1 cellular context compared by ENCODE assay signal in the genomic region with DNA sequence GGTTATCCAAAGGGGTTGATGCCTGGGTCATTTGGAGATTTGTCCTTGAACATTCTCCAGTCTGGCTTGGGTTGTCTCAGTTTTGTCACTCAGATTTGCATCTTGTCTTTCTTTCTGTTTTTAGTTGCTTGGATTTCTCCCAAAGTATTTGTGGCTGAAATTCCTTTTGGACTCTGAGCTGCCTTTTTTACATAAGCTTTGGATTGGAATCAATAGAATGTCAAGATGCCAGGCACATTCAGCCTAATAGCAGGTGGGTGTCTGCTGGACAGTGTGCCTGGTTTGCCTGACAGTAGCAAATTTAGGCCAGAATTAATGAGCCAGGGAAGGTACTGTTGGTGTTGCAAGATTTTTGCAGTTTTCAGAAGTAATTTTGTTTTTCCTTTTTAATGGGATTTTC.
TF ChIP-seq lines count a peak whose summit lies in the region.

No MANE protein-coding gene starts in this region.

TF ChIP-seq in SK-N-SH, 30 proteins besides CTCF, POLR2A, EP300 and RAD21 (continued from another document):
- TF ChIP-seq, protein P1, sequence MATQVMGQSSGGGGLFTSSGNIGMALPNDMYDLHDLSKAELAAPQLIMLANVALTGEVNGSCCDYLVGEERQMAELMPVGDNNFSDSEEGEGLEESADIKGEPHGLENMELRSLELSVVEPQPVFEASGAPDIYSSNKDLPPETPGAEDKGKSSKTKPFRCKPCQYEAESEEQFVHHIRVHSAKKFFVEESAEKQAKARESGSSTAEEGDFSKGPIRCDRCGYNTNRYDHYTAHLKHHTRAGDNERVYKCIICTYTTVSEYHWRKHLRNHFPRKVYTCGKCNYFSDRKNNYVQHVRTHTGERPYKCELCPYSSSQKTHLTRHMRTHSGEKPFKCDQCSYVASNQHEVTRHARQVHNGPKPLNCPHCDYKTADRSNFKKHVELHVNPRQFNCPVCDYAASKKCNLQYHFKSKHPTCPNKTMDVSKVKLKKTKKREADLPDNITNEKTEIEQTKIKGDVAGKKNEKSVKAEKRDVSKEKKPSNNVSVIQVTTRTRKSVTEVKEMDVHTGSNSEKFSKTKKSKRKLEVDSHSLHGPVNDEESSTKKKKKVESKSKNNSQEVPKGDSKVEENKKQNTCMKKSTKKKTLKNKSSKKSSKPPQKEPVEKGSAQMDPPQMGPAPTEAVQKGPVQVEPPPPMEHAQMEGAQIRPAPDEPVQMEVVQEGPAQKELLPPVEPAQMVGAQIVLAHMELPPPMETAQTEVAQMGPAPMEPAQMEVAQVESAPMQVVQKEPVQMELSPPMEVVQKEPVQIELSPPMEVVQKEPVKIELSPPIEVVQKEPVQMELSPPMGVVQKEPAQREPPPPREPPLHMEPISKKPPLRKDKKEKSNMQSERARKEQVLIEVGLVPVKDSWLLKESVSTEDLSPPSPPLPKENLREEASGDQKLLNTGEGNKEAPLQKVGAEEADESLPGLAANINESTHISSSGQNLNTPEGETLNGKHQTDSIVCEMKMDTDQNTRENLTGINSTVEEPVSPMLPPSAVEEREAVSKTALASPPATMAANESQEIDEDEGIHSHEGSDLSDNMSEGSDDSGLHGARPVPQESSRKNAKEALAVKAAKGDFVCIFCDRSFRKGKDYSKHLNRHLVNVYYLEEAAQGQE (IDR thresholded peaks at IDR 0.05; ENCODE audit: low read depth, low read length) = no peak
- TF ChIP-seq, protein P2, sequence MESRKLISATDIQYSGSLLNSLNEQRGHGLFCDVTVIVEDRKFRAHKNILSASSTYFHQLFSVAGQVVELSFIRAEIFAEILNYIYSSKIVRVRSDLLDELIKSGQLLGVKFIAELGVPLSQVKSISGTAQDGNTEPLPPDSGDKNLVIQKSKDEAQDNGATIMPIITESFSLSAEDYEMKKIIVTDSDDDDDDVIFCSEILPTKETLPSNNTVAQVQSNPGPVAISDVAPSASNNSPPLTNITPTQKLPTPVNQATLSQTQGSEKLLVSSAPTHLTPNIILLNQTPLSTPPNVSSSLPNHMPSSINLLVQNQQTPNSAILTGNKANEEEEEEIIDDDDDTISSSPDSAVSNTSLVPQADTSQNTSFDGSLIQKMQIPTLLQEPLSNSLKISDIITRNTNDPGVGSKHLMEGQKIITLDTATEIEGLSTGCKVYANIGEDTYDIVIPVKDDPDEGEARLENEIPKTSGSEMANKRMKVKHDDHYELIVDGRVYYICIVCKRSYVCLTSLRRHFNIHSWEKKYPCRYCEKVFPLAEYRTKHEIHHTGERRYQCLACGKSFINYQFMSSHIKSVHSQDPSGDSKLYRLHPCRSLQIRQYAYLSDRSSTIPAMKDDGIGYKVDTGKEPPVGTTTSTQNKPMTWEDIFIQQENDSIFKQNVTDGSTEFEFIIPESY (IDR thresholded peaks at IDR 0.05; ENCODE audit: borderline replicate concordance, low read depth) = no peak
- TF ChIP-seq YY1 (IDR thresholded peaks at IDR 0.05; ENCODE audit: low read depth) (no peak), NRF1 (IDR thresholded peaks at IDR 0.05; ENCODE audit: low read depth, low read length) (no peak), CHD2 (IDR thresholded peaks at IDR 0.05; ENCODE audit: low read length, partially characterized antibody) (no peak), ELF1 (IDR thresholded peaks at IDR 0.05) (no peak), GATA2 (CRISPR knock-in tag; IDR thresholded peaks at IDR 0.05) (no peak), JUND (IDR thresholded peaks at IDR 0.05) (no peak), RXRA (IDR thresholded peaks at IDR 0.05; ENCODE audit: borderline replicate concordance, low read depth) (no peak), SMC3 (IDR thresholded peaks at IDR 0.05; ENCODE audit: low read depth, low read length) (no peak), RCOR1 (IDR thresholded peaks at IDR 0.05; ENCODE audit: low read length) (no peak), FOSL2 (IDR thresholded peaks at IDR 0.05; ENCODE audit: borderline replicate concordance, low read depth) (no peak), NFIC (IDR thresholded peaks at IDR 0.05; ENCODE audit: borderline replicate concordance) (peak; percentile 49), TEAD4 (IDR thresholded peaks at IDR 0.05; ENCODE audit: borderline replicate concordance, insufficient read depth) (no peak)
- TF ChIP-seq, protein P3, sequence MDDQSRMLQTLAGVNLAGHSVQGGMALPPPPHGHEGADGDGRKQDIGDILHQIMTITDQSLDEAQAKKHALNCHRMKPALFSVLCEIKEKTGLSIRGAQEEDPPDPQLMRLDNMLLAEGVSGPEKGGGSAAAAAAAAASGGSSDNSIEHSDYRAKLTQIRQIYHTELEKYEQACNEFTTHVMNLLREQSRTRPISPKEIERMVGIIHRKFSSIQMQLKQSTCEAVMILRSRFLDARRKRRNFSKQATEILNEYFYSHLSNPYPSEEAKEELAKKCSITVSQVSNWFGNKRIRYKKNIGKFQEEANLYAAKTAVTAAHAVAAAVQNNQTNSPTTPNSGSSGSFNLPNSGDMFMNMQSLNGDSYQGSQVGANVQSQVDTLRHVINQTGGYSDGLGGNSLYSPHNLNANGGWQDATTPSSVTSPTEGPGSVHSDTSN (IDR thresholded peaks at IDR 0.05) = peak; percentile 49; the same call in 1 of the 2 replicates
- TF ChIP-seq, protein P4, sequence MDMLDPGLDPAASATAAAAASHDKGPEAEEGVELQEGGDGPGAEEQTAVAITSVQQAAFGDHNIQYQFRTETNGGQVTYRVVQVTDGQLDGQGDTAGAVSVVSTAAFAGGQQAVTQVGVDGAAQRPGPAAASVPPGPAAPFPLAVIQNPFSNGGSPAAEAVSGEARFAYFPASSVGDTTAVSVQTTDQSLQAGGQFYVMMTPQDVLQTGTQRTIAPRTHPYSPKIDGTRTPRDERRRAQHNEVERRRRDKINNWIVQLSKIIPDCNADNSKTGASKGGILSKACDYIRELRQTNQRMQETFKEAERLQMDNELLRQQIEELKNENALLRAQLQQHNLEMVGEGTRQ (IDR thresholded peaks at IDR 0.05; ENCODE audit: borderline replicate concordance, low read depth, low read length) = no peak
- TF ChIP-seq, protein P5, sequence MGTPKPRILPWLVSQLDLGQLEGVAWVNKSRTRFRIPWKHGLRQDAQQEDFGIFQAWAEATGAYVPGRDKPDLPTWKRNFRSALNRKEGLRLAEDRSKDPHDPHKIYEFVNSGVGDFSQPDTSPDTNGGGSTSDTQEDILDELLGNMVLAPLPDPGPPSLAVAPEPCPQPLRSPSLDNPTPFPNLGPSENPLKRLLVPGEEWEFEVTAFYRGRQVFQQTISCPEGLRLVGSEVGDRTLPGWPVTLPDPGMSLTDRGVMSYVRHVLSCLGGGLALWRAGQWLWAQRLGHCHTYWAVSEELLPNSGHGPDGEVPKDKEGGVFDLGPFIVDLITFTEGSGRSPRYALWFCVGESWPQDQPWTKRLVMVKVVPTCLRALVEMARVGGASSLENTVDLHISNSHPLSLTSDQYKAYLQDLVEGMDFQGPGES (IDR thresholded peaks at IDR 0.05; ENCODE audit: low read depth, low read length) = no peak
